ENCODE assay signal across 27 cellular contexts in genomic region chr1:239979469-239979868, GRCh38.
DNase-seq lines count a peak whose midpoint lies in the region; ATAC-seq, FAIRE-seq and TF ChIP-seq lines count a peak whose summit lies in the region.
"Had no signal": no experiment of that assay in that cellular context is flagged by ENCODE, and none has a peak within 500 bp of the region (broad histone marks: within the 10 kb centered on the region; RNA-seq: fewer than 3 reads in every experiment).

No MANE protein-coding gene starts in this region.

- TF ChIP-seq RAD21 in A549 (conservative IDR thresholded peaks at IDR 0.05 in 1 of 2, IDR thresholded peaks at IDR 0.05 in 1 of 2) (no peak), K562 (CRISPR knock-in tag; conservative IDR thresholded peaks at IDR 0.05 in 1 of 2, IDR thresholded peaks at IDR 0.05 in 1 of 2) (no peak)

- H3K4me3 Mint-ChIP-seq in GM23338, result no peak overlapping the region
- H3K4me3 Mint-ChIP-seq: CD14-positive monocyte; CD4-positive, alpha-beta memory T cell; CD4-positive, CD25-positive, alpha-beta regulatory T cell; CD8-positive, alpha-beta memory T cell had no signal

- no peaks in the 10 kb centered on the region for H3K79me1 ChIP-seq in mesendoderm (ENCODE audit: low read length)

- no peak overlapping the region for H2BK120ac ChIP-seq in mesendoderm (ENCODE audit: low read depth, low read length)

- 2% methylated on average over 4 of the region's 4 CpGs for WGBS in A549 (ENCODE audit: missing lambda C conversion rate)
- WGBS in K562 (ENCODE audit: insufficient coverage, low coverage, missing lambda C conversion rate), result 0% methylated on average over 4 of the region's 4 CpGs
- WGBS in mesendoderm (ENCODE audit: extremely low coverage, insufficient coverage, low lambda C conversion rate), result no CpG with 5 or more reads among the region's 4 CpGs
- WGBS in stomach, 5 donors, result 59 to 79% (median 78%) methylated on average over 4 of the region's 4 CpGs

- H3K4me2 ChIP-seq in A549, result no peak overlapping the region
- H3K4me2 ChIP-seq in GM23338, result no peak overlapping the region
- no peak overlapping the region for H3K4me2 ChIP-seq in K562 (ENCODE audit: insufficient read depth, low read length)
- H3K4me2 ChIP-seq in mesendoderm (ENCODE audit: low read length), result no peak overlapping the region
- H3K4me2 ChIP-seq: BLaER1 had no signal

- no peak overlapping the region for H3K18ac ChIP-seq in mesendoderm (ENCODE audit: low read length)

- peaks cover 1% of the 10 kb centered on the region for H3K27me3 Mint-ChIP-seq in GM23338 (ENCODE audit: insufficient read depth, low read depth, poor library complexity)
- H3K27me3 Mint-ChIP-seq: CD4-positive, CD25-positive, alpha-beta regulatory T cell had no signal

- TF ChIP-seq CTCF in A549 (IDR thresholded peaks at IDR 0.05) (no peak), GM23338 (conservative IDR thresholded peaks at IDR 0.05; ENCODE audit: low read depth in 2 of 2) (no peak), K562 (IDR thresholded peaks at IDR 0.05 in 2 of 3, conservative IDR thresholded peaks at IDR 0.05 in 1 of 3; ENCODE audit: insufficient read depth in 2 of 3, low read depth in 1 of 3, low read length in 3 of 3) (no peak), stomach (IDR thresholded peaks at IDR 0.05) (no peak)

- H3K27ac ChIP-seq in A549, result no peak overlapping the region
- H3K27ac ChIP-seq in GM23338 (ENCODE audit: low read depth), result no peak overlapping the region
- no peak overlapping the region for H3K27ac ChIP-seq in K562 (ENCODE audit: extremely low read depth, low read depth, low read length)
- H3K27ac ChIP-seq in mesendoderm (ENCODE audit: low read depth, low read length), result no peak overlapping the region
- H3K27ac ChIP-seq in stomach, result no peak overlapping the region
- H3K27ac ChIP-seq: BLaER1 had no signal

- peaks cover 79% of the 10 kb centered on the region for H3K9me3 Mint-ChIP-seq in GM23338

- no peaks in the 10 kb centered on the region for H3K27me3 ChIP-seq in GM23338 (ENCODE audit: insufficient read depth)
- H3K27me3 ChIP-seq in K562 (ENCODE audit: control insufficient read depth in 2 of 2, insufficient read depth in 2 of 2, low read length in 2 of 2), result no peaks in the 10 kb centered on the region
- H3K27me3 ChIP-seq in mesendoderm (ENCODE audit: insufficient read depth, low read length, poor library complexity), result no peaks in the 10 kb centered on the region
- no peaks in the 10 kb centered on the region for H3K27me3 ChIP-seq in stomach
- H3K27me3 ChIP-seq: BE2C, BLaER1 had no signal

- H3K9me2 ChIP-seq in GM23338 (ENCODE audit: insufficient read depth), result peaks cover 5% of the 10 kb centered on the region; the same call in 1 of the 2 replicates

- H2AFZ ChIP-seq in GM23338 (no peak overlapping the region), K562 (ENCODE audit: low read depth, low read length) (no peak overlapping the region)

- in situ Hi-C loops in K562 (cut with MboI), result no loop called here

- peaks cover 3% of the 10 kb centered on the region; the same call in 1 of the 2 replicates for H3K36me3 ChIP-seq in GM23338 (ENCODE audit: insufficient read depth)
- no peaks in the 10 kb centered on the region for H3K36me3 ChIP-seq in K562 (ENCODE audit: control insufficient read depth, insufficient read depth, low read length)
- H3K36me3 ChIP-seq in mesendoderm (ENCODE audit: control insufficient read depth, insufficient read depth, low read length), result no peaks in the 10 kb centered on the region
- H3K36me3 ChIP-seq in stomach, result no peaks in the 10 kb centered on the region
- H3K36me3 ChIP-seq: BE2C, BLaER1 had no signal

- BruUV-seq in K562 (replicated peaks; lab: Mats Ljungman, UMichigan), result no TSS peak

- no peak overlapping the region for H4K5ac ChIP-seq in mesendoderm (ENCODE audit: low read length)

- H2AK5ac ChIP-seq in mesendoderm (ENCODE audit: low read length), result no peak overlapping the region

- H3K79me2 ChIP-seq in GM23338 (replicated peaks; ENCODE audit: insufficient read depth), result no peaks in the 10 kb centered on the region
- H3K79me2 ChIP-seq in K562 (ENCODE audit: control insufficient read depth, insufficient read depth, low read length), result no peaks in the 10 kb centered on the region
- H3K79me2 ChIP-seq in mesendoderm (ENCODE audit: control insufficient read depth, insufficient read depth, low read length), result no peaks in the 10 kb centered on the region

- ATAC-seq in A549 (no peak), GM23338 (no peak), K562 (no peak)
- ATAC-seq: GM12878 had no signal

- no peak for TF ChIP-seq EP300 in A549 (IDR thresholded peaks at IDR 0.05)
- no peak for TF ChIP-seq EP300 in K562 (IDR thresholded peaks at IDR 0.05; ENCODE audit: low read length)
- TF ChIP-seq EP300 in stomach (IDR thresholded peaks at IDR 0.05), result no peak

- H3K4me1 ChIP-seq in A549, result no peaks in the 10 kb centered on the region
- no peaks in the 10 kb centered on the region for H3K4me1 ChIP-seq in GM23338 (ENCODE audit: insufficient read depth)
- H3K4me1 ChIP-seq in K562 (replicated peaks in 1 of 2; ENCODE audit: control insufficient read depth in 2 of 2, insufficient read depth in 2 of 2, low read length in 2 of 2), result no peaks in the 10 kb centered on the region
- no peaks in the 10 kb centered on the region for H3K4me1 ChIP-seq in mesendoderm (ENCODE audit: control insufficient read depth, low read depth, low read length)
- no peaks in the 10 kb centered on the region for H3K4me1 ChIP-seq in stomach
- H3K4me1 ChIP-seq: BE2C, BLaER1 had no signal

- H2BK15ac ChIP-seq in mesendoderm (replicated peaks; ENCODE audit: low read depth), result no peak overlapping the region

- no peak overlapping the region for H3K56ac ChIP-seq in mesendoderm (ENCODE audit: low read length)

- no peak overlapping the region for H3K4ac ChIP-seq in mesendoderm (ENCODE audit: low read depth, low read length)

- H3K9me3 ChIP-seq in A549 (peaks cover 36% of the 10 kb centered on the region; the same call in 2 of the 3 replicates), K562 (replicated peaks; ENCODE audit: control insufficient read depth, insufficient read depth, low read depth, low read length) (no peaks in the 10 kb centered on the region; the same call in 1 of the 2 replicates), stomach (peaks cover 0 to 25% (median 20%) of the 10 kb centered on the region in 4 donors)
- H3K9me3 ChIP-seq: BE2C had no signal

- H4K20me1 ChIP-seq in GM23338 (replicated peaks; ENCODE audit: insufficient read depth) (no peaks in the 10 kb centered on the region), K562 (replicated peaks; ENCODE audit: control insufficient read depth, insufficient read depth, low read length) (no peaks in the 10 kb centered on the region)
- H4K20me1 ChIP-seq: BLaER1 had no signal

- POLR2A ChIA-PET in A549 (lab: Yijun Ruan, JAX) (no interaction called here), K562 (lab: Yijun Ruan, JAX) (no interaction called here)

- CTCF ChIA-PET in A549 (lab: Yijun Ruan, JAX), result interaction anchor here (0.9 to 1.9 kb wide), 2 partner anchors 27 to 29 kb away, joined by 3 to 7 read pairs; no protein-coding TSS in a partner anchor
- CTCF ChIA-PET in K562 (lab: Yijun Ruan, JAX; ENCODE audit: low intra/inter-chr PET ratio), result no interaction called here

- H3K27ac Mint-ChIP-seq in GM23338, result no peak overlapping the region
- H3K27ac Mint-ChIP-seq: CD4-positive, alpha-beta memory T cell; CD4-positive, CD25-positive, alpha-beta regulatory T cell; CD8-positive, alpha-beta memory T cell had no signal

- no peak overlapping the region for H3K23ac ChIP-seq in mesendoderm (ENCODE audit: low read length)

- H3K9ac ChIP-seq in K562 (ENCODE audit: insufficient read depth in 1 of 2, low read depth in 2 of 2, low read length in 2 of 2) (no peak overlapping the region), mesendoderm (ENCODE audit: low read length) (no peak overlapping the region)
- H3K9ac ChIP-seq: BLaER1 had no signal

- H3K36me3 Mint-ChIP-seq in GM23338 (ENCODE audit: low read depth), result peaks cover 55% of the 10 kb centered on the region
- H3K36me3 Mint-ChIP-seq: CD14-positive monocyte; CD4-positive, CD25-positive, alpha-beta regulatory T cell had no signal

- TF ChIP-seq POLR2A in A549 (IDR thresholded peaks at IDR 0.05; ENCODE audit: low read length) (no peak), K562 (conservative IDR thresholded peaks at IDR 0.05) (no peak), stomach (IDR thresholded peaks at IDR 0.05) (no peak)

- H3F3A ChIP-seq in GM23338 (replicated peaks; ENCODE audit: low read depth), result no peaks in the 10 kb centered on the region

- DNase-seq in A549 (ENCODE audit: low read depth in 1 of 2, low spot score in 1 of 2) (no peak), GM23338 (ENCODE audit: low spot score) (peak; percentile 25), K562 (ENCODE audit: extremely low read depth in 1 of 4, low spot score in 3 of 4) (no peak), mesendoderm (peak; percentile 39), AG08396 (ENCODE audit: low spot score) (no peak), T-helper 1 cell (no peak), stomach (no peak)
- DNase-seq: 8988T; BE2C; C1 segment of cervical spinal cord; CD4-positive, alpha-beta memory T cell; CD4-positive, CD25-positive, alpha-beta regulatory T cell; CD8-positive, alpha-beta memory T cell; COR-L47; DMS 273 treated with DMSO at 0.1 percent for 48 hours; DMS153; DMS53; DMS79; DND-41; EL; GDM1 had no signal

- H2BK5ac ChIP-seq in mesendoderm (ENCODE audit: low read length), result no peak overlapping the region

- no peak for FAIRE-seq in A549 (lab: Jason Lieb, UNC)
- FAIRE-seq in K562 (lab: Jason Lieb, UNC), result no peak
- FAIRE-seq: A204.1, GM12878, GM12892, GM18507 had no signal

- intact Hi-C loops in K562 (cut with micrococcal nuclease), result loop anchor here (5.0 kb wide), 1 partner anchor 572 kb away; no protein-coding TSS in a partner anchor
- intact Hi-C loops in stomach (cut with DNase I; ENCODE audit: low total_unique reads), result no loop called here

- H3K4me1 Mint-ChIP-seq in GM23338, result no peaks in the 10 kb centered on the region
- H3K4me1 Mint-ChIP-seq: CD14-positive monocyte; CD4-positive, CD25-positive, alpha-beta regulatory T cell; CD8-positive, alpha-beta memory T cell had no signal

- no peak overlapping the region for H4K8ac ChIP-seq in mesendoderm (ENCODE audit: low read depth, low read length)

- no peaks in the 10 kb centered on the region for H3K9me1 ChIP-seq in K562 (ENCODE audit: control insufficient read depth, insufficient read depth, low read length)

- H3K4me3 ChIP-seq in A549 (no peak overlapping the region), GM23338 (no peak overlapping the region), K562 (no peak overlapping the region), mesendoderm (ENCODE audit: low read length) (no peak overlapping the region), stomach (no peak overlapping the region)
- H3K4me3 ChIP-seq: BLaER1, GM12878 had no signal

TF ChIP-seq in A549, 52 proteins besides CTCF, POLR2A, EP300 and RAD21 (continues in another document):
- TF ChIP-seq BHLHE40 (IDR thresholded peaks at IDR 0.05; ENCODE audit: low read depth, low read length) (no peak), ZFP36 (IDR thresholded peaks at IDR 0.05; ENCODE audit: borderline replicate concordance, partially characterized antibody) (peak; percentile 93)

TF ChIP-seq in GM23338, 12 proteins besides CTCF, POLR2A, EP300 and RAD21 (continues in another document):
- TF ChIP-seq STAT1 (IDR thresholded peaks at IDR 0.05; ENCODE audit: unreplicated experiment) (no peak), EZH2phosphoT487 (IDR thresholded peaks at IDR 0.05; ENCODE audit: unreplicated experiment) (no peak)

TF ChIP-seq in K562, 482 proteins besides CTCF, POLR2A, EP300 and RAD21 (continues in another document):
- peak; percentile 81 for TF ChIP-seq ZFP36 (IDR thresholded peaks at IDR 0.05; ENCODE audit: low read depth, low read length, partially characterized antibody)

Comparison
In these comparisons a context has a peak if more than half of its experiments do, and no peak if none do; other contexts are left out.
1. DNase-seq: peak in GM23338 (single experiment) and mesendoderm (single experiment); none in A549 (0 of 2), K562 (0 of 4), AG08396 (single experiment), T-helper 1 cell (0 of 5) and stomach (single experiment).
2. Of the 35 proteins assayed by ChIP-seq in both K562 and A549: peak only in K562: none; only in A549: none; in both: ZFP36; in neither: 34.